9 cellular contexts compared by ENCODE assay signal in the genomic region with DNA sequence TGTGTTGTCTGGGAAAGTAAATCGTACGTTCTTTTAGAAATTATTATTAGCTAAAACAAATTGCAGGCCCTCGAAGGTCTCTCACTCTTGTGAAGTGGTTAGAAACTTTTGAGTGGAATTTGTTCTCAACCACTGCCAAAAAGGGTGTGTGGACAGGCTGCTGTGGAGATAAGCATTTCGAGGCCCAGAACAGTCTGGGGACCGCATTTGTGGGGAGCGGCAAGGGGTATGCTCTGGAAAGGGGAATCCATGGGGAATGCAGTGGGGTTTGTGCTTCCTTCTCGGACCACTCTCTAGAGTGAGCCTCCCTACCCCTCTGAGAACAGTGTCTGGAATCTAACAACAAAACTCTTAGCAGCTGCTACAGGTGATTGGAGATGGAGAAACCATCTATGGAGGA. TPM values are rescaled to one million over a fixed set of nuclear protein-coding genes. Genes with fewer than 3 reads are reported as not detected.
DNase-seq lines count a peak whose midpoint lies in the region; ATAC-seq and TF ChIP-seq lines count a peak whose summit lies in the region.
"Had no signal": no experiment of that assay in that cellular context is flagged by ENCODE, and none has a peak within 500 bp of the region (broad histone marks: within the 10 kb centered on the region; RNA-seq: fewer than 3 reads in every experiment).

No MANE protein-coding gene starts in this region.

- no peak overlapping the region for H3K9ac ChIP-seq in PC-3 (ENCODE audit: low read length)

- H3K79me2 ChIP-seq in PC-3 (ENCODE audit: low read length), result peaks cover 39% of the 10 kb centered on the region

- no peaks in the 10 kb centered on the region for H3K36me3 ChIP-seq in PC-3 (ENCODE audit: low read depth, low read length)
- H3K36me3 ChIP-seq in esophagus (ENCODE audit: control insufficient read depth in 2 of 2, insufficient read depth in 2 of 2, low read length in 1 of 2), result no peaks in the 10 kb centered on the region
- H3K36me3 ChIP-seq in neuron (ENCODE audit: insufficient read depth, low read length), result no peaks in the 10 kb centered on the region

- H3K4me3 ChIP-seq in AG09309 (ENCODE audit: control insufficient read depth, low read depth, low read length), result peak overlapping the region; percentile 58
- H3K4me3 ChIP-seq in PC-3 (ENCODE audit: low read length), result peak overlapping the region; percentile 89
- H3K4me3 ChIP-seq in esophagus (ENCODE audit: low read depth in 1 of 2, low read length in 2 of 2), result peak overlapping the region; percentile 54 to 78
- H3K4me3 ChIP-seq in neuron (ENCODE audit: low read length), result peak overlapping the region; percentile 72

- H3K27me3 ChIP-seq in PC-3 (ENCODE audit: low read length) (no peaks in the 10 kb centered on the region), esophagus (ENCODE audit: control insufficient read depth in 1 of 2, insufficient read depth in 2 of 2, low read length in 2 of 2) (no peaks in the 10 kb centered on the region), neuron (ENCODE audit: insufficient read depth, low read length) (no peaks in the 10 kb centered on the region)

- H3F3A ChIP-seq in PC-3 (ENCODE audit: low read length, unreplicated experiment), result no peaks in the 10 kb centered on the region

- WGBS in esophagus, 2 donors, result 40 to 51% methylated on average over 7 of the region's 7 CpGs

- no peaks in the 10 kb centered on the region for H3K9me3 ChIP-seq in PC-3 (ENCODE audit: low read length)
- H3K9me3 ChIP-seq in esophagus (ENCODE audit: control insufficient read depth in 2 of 2, insufficient read depth in 1 of 2, low read depth in 1 of 2, low read length in 1 of 2), result no peaks in the 10 kb centered on the region
- no peaks in the 10 kb centered on the region for H3K9me3 ChIP-seq in neuron (ENCODE audit: low read length)

- POLR2A ChIA-PET in PC-3 (lab: Charles Lee; ENCODE audit: unreplicated experiment), result interaction anchor here (0.5 kb wide), 1 partner anchor 23 kb away, joined by 3 read pairs; no protein-coding TSS in a partner anchor

- TF ChIP-seq CTCF in AG09309 (IDR thresholded peaks at IDR 0.05; ENCODE audit: control insufficient read depth, insufficient read depth, low read depth, low read length, missing control alignments), result no peak
- no peak for TF ChIP-seq CTCF in PC-3 (conservative IDR thresholded peaks at IDR 0.05; ENCODE audit: low read depth, low read length)

- H3K4me1 ChIP-seq in PC-3 (ENCODE audit: insufficient read depth, low read length), result peaks cover 42% of the 10 kb centered on the region
- peaks cover 0 to 18% of the 10 kb centered on the region in 2 donors for H3K4me1 ChIP-seq in esophagus (ENCODE audit: control insufficient read depth in 2 of 2, insufficient read depth in 2 of 2, low read length in 1 of 2)
- H3K4me1 ChIP-seq in neuron (ENCODE audit: insufficient read depth, low read length), result peaks cover 51% of the 10 kb centered on the region

- no peak for DNase-seq in AG09309 (ENCODE audit: low read depth)
- DNase-seq in PC-3, result no peak
- DNase-seq in stimulated activated naive CD4-positive, alpha-beta T cell (lab: John Stamatoyannopoulos, UW), result no peak
- DNase-seq in C1 segment of cervical spinal cord (lab: John Stamatoyannopoulos, UW), result no peak
- DNase-seq in NCI-H510A (lab: John Stamatoyannopoulos, UW), result no peak
- DNase-seq in GF-D8 (lab: John Stamatoyannopoulos, UW), result no peak
- DNase-seq: occipital lobe had no signal

- intact Hi-C loops in PC-3 (cut with micrococcal nuclease), result loop anchor here (2.0 to 10.0 kb wide), 5 partner anchors 63 to 1139 kb away; partner anchors contain the start of gene PARD3B

- no peak for ATAC-seq in PC-3

- no TSS peak for BruUV-seq in PC-3 (replicated peaks; lab: Mats Ljungman, UMichigan)

- H4K20me1 ChIP-seq in PC-3 (ENCODE audit: low read length), result no peaks in the 10 kb centered on the region

- H3K27ac ChIP-seq in PC-3 (ENCODE audit: low read length) (no peak overlapping the region), esophagus (ENCODE audit: low read depth in 2 of 2, low read length in 1 of 2) (peak overlapping the region; percentile 50 to 73)

- H2AFZ ChIP-seq in PC-3 (ENCODE audit: low read length) (no peak overlapping the region), neuron (ENCODE audit: low read depth, low read length) (no peak overlapping the region)

- CTCF ChIA-PET in PC-3 (lab: Charles Lee), result no interaction called here

- H3K9me2 ChIP-seq in PC-3 (replicated peaks; ENCODE audit: low read length), result no peaks in the 10 kb centered on the region

- peak overlapping the region; percentile 84 for H3K4me2 ChIP-seq in PC-3 (ENCODE audit: low read length)

RNA-seq across cellular contexts. Expression of gene NRP2, which starts 1.7 kb away (rescaled TPM):
- total RNA-seq in PC-3 (2014; rRNA removed), result 18.3 and 19.9 TPM in 2 replicates
- polyA plus RNA-seq in esophagus, result 10 to 100 TPM in 1 of 2 donors, 1 to 10 TPM in 1; 6.9 to 11.1 TPM
